Comparison of ENCODE assay signal across 2 cellular contexts in genomic region chr13:63944896-63945295, GRCh38.
TF ChIP-seq lines count a peak whose summit lies in the region.

No MANE protein-coding gene starts in this region.

TF ChIP-seq in A549, 52 proteins besides CTCF, POLR2A, EP300 and RAD21 (continued from another document):
- no peak for TF ChIP-seq REST (IDR thresholded peaks at IDR 0.05)
- no peak for TF ChIP-seq FOXS1 (CRISPR knock-in tag; IDR thresholded peaks at IDR 0.05)
- TF ChIP-seq TFCP2L1 (CRISPR knock-in tag; IDR thresholded peaks at IDR 0.05) = no peak
- no peak for TF ChIP-seq KDM5A (IDR thresholded peaks at IDR 0.05)
- no peak for TF ChIP-seq MYC (IDR thresholded peaks at IDR 0.05; ENCODE audit: borderline replicate concordance, low read length)
- TF ChIP-seq HES2 (IDR thresholded peaks at IDR 0.05) = no peak
TF ChIP-seq in A549: peak in this region for 0.

TF ChIP-seq in GM12878, 131 proteins besides CTCF, POLR2A, EP300 and RAD21 (continued from another document):
- TF ChIP-seq PKNOX1 (IDR thresholded peaks at IDR 0.05) (no peak), ATF3 (IDR thresholded peaks at IDR 0.05; ENCODE audit: borderline replicate concordance, extremely low read depth, low read depth, low read length) (no peak)
